ENCODE assay signal across 21 cellular contexts in genomic region chr20:31824125-31824485, GRCh38. TPM values are rescaled to one million over a fixed set of nuclear protein-coding genes. Genes with fewer than 3 reads are reported as not detected.
DNase-seq lines count a peak whose midpoint lies in the region; TF ChIP-seq lines count a peak whose summit lies in the region.
"Had no signal": no experiment of that assay in that cellular context is flagged by ENCODE, and none has a peak within 500 bp of the region (broad histone marks: within the 10 kb centered on the region; RNA-seq: fewer than 3 reads in every experiment).

No MANE protein-coding gene starts in this region.

- H3K4me3 Mint-ChIP-seq in chondrocyte (ENCODE audit: unreplicated experiment): no peak overlapping the region
- H3K4me3 Mint-ChIP-seq in osteocyte (ENCODE audit: unreplicated experiment): no peak overlapping the region
- no peak overlapping the region for H3K4me3 Mint-ChIP-seq in T-helper 2 cell treated with Interferon-gamma antibody and Interleukin-4, amounts not matched to agents 5 μg/mL and 100 μg/mL, for 36 hours
- H3K4me3 Mint-ChIP-seq: IgD-negative memory B cell had no signal

- H3K9me3 Mint-ChIP-seq in chondrocyte (ENCODE audit: low read depth) (no peaks in the 10 kb centered on the region), osteocyte (ENCODE audit: unreplicated experiment) (no peaks in the 10 kb centered on the region)
- no peaks in the 10 kb centered on the region for H3K9me3 Mint-ChIP-seq in T-helper 2 cell treated with Interferon-gamma antibody and Interleukin-4, amounts not matched to agents 5 μg/mL and 100 μg/mL, for 36 hours
- H3K9me3 Mint-ChIP-seq: IgD-negative memory B cell had no signal

- no peaks in the 10 kb centered on the region for H3K79me2 ChIP-seq in MM.1S (ENCODE audit: low read length)

- TF ChIP-seq CTCF in MM.1S (IDR thresholded peaks at IDR 0.05; ENCODE audit: low read length): no peak
- TF ChIP-seq CTCF in chondrocyte (IDR thresholded peaks at IDR 0.05): no peak
- no peak for TF ChIP-seq CTCF in osteocyte (IDR thresholded peaks at IDR 0.05)

- H3K4me1 Mint-ChIP-seq in chondrocyte (ENCODE audit: low read depth): peaks cover 12% of the 10 kb centered on the region
- H3K4me1 Mint-ChIP-seq in osteocyte (ENCODE audit: unreplicated experiment): peaks cover 14% of the 10 kb centered on the region
- H3K4me1 Mint-ChIP-seq in T-helper 2 cell treated with Interferon-gamma antibody and Interleukin-4, amounts not matched to agents 5 μg/mL and 100 μg/mL, for 36 hours (ENCODE audit: low read depth): no peaks in the 10 kb centered on the region
- H3K4me1 Mint-ChIP-seq: IgD-negative memory B cell had no signal

- DNase-seq in MM.1S: no peak
- peak; percentile 54 for DNase-seq in chondrocyte (ENCODE audit: low spot score)
- peak; percentile 38 for DNase-seq in posterior vena cava (ENCODE audit: low spot score)
- DNase-seq in osteocyte (ENCODE audit: extremely low spot score, unreplicated experiment): no peak
- no peak for DNase-seq in foreskin melanocyte
- no peak for DNase-seq in T-helper 2 cell treated with Interferon-gamma antibody and Interleukin-4, amounts not matched to agents 5 μg/mL and 100 μg/mL, for 36 hours (ENCODE audit: low spot score)
- no peak for DNase-seq in putamen (ENCODE audit: low spot score)
- DNase-seq: COR-L47, DMS 273 treated with DMSO at 0.1 percent for 48 hours, DND-41, NCI-H2107, NCI-H510A, NCI-H774, PC-3, SW 1271 had no signal

- H3K36me3 ChIP-seq in BLaER1 treated with 17β-estradiol and CSF1 and Interleukin-3, amounts not matched to agents 10 nM and 100 nM: no peaks in the 10 kb centered on the region
- no peaks in the 10 kb centered on the region for H3K36me3 ChIP-seq in MM.1S (replicated peaks; ENCODE audit: insufficient read depth, low read length)
- H3K36me3 ChIP-seq: HAP-1 had no signal

- H3K4me3 ChIP-seq in BLaER1 treated with 17β-estradiol and CSF1 and Interleukin-3, amounts not matched to agents 10 nM and 100 nM: no peak overlapping the region
- no peak overlapping the region for H3K4me3 ChIP-seq in MM.1S (ENCODE audit: low read length)
- H3K4me3 ChIP-seq: HAP-1 had no signal

- H3K9me2 ChIP-seq in MM.1S (replicated peaks; ENCODE audit: insufficient read depth, low read length): no peaks in the 10 kb centered on the region

- H3K4me2 ChIP-seq in BLaER1 treated with 17β-estradiol and CSF1 and Interleukin-3, amounts not matched to agents 10 nM and 100 nM: peak overlapping the region; percentile 58 to 90 (median 75); a peak in 21 of 22 replicates
- H3K4me2 ChIP-seq in MM.1S (ENCODE audit: low read depth, low read length): peak overlapping the region; percentile 21

- no peaks in the 10 kb centered on the region for H3K9me3 ChIP-seq in BLaER1 treated with 17β-estradiol and CSF1 and Interleukin-3, amounts not matched to agents 10 nM and 100 nM (replicated peaks in 1 of 11)
- no peaks in the 10 kb centered on the region for H3K9me3 ChIP-seq in MM.1S (replicated peaks; ENCODE audit: insufficient read depth, low read length)
- H3K9me3 ChIP-seq: HAP-1 had no signal

- intact Hi-C loops in posterior vena cava (cut with DNase I): loop anchor here in 1 of 2 donors (5.0 kb wide), 2 partner anchors 138 to 208 kb away; no protein-coding TSS in a partner anchor

- H3K4me1 ChIP-seq in BLaER1 treated with 17β-estradiol and CSF1 and Interleukin-3, amounts not matched to agents 10 nM and 100 nM: peaks cover 13 to 31% (median 24%) of the 10 kb centered on the region in 10 experiments
- peaks cover 17% of the 10 kb centered on the region for H3K4me1 ChIP-seq in MM.1S (ENCODE audit: low read length)

- peaks cover 0 to 15% (median 0%) of the 10 kb centered on the region in 11 experiments; a peak in 2 of 22 replicates for H3K27me3 ChIP-seq in BLaER1 treated with 17β-estradiol and CSF1 and Interleukin-3, amounts not matched to agents 10 nM and 100 nM
- H3K27me3 ChIP-seq in MM.1S (replicated peaks; ENCODE audit: insufficient read depth, low read length): no peaks in the 10 kb centered on the region; the same call in 1 of the 2 replicates

- H3K36me3 Mint-ChIP-seq in chondrocyte (ENCODE audit: low read depth): no peaks in the 10 kb centered on the region
- no peaks in the 10 kb centered on the region for H3K36me3 Mint-ChIP-seq in osteocyte (ENCODE audit: unreplicated experiment)
- no peaks in the 10 kb centered on the region for H3K36me3 Mint-ChIP-seq in T-helper 2 cell treated with Interferon-gamma antibody and Interleukin-4, amounts not matched to agents 5 μg/mL and 100 μg/mL, for 36 hours (ENCODE audit: low read depth)
- H3K36me3 Mint-ChIP-seq: IgD-negative memory B cell had no signal

- H3K27ac Mint-ChIP-seq in chondrocyte (ENCODE audit: unreplicated experiment) (no peak overlapping the region), osteocyte (ENCODE audit: unreplicated experiment) (no peak overlapping the region)
- H3K27ac Mint-ChIP-seq in T-helper 2 cell treated with Interferon-gamma antibody and Interleukin-4, amounts not matched to agents 5 μg/mL and 100 μg/mL, for 36 hours: no peak overlapping the region
- H3K27ac Mint-ChIP-seq: IgD-negative memory B cell had no signal

- H3K9ac ChIP-seq in BLaER1 treated with 17β-estradiol and CSF1 and Interleukin-3, amounts not matched to agents 10 nM and 100 nM: peak overlapping the region in 7 of 11 experiments; percentile 5 to 58 (median 39); a peak in 7 of 22 replicates
- no peak overlapping the region for H3K9ac ChIP-seq in MM.1S (ENCODE audit: low read length)

- H2AFZ ChIP-seq in MM.1S (ENCODE audit: low read length): no peak overlapping the region

- H4K20me1 ChIP-seq in BLaER1 treated with 17β-estradiol and CSF1 and Interleukin-3, amounts not matched to agents 10 nM and 100 nM: peaks cover 0 to 28% (median 0%) of the 10 kb centered on the region in 11 experiments; a peak in 3 of 22 replicates
- H4K20me1 ChIP-seq in MM.1S (ENCODE audit: insufficient read depth, low read length): no peaks in the 10 kb centered on the region

- no peaks in the 10 kb centered on the region for H3F3A ChIP-seq in MM.1S (ENCODE audit: insufficient read depth, low read length)

- H3K27ac ChIP-seq in BLaER1 treated with 17β-estradiol and CSF1 and Interleukin-3, amounts not matched to agents 10 nM and 100 nM: no peak overlapping the region
- no peak overlapping the region for H3K27ac ChIP-seq in MM.1S (ENCODE audit: low read length)
- H3K27ac ChIP-seq: C4-2B, HL-60 had no signal

- peaks cover 2% of the 10 kb centered on the region for H3K27me3 Mint-ChIP-seq in chondrocyte (ENCODE audit: low read depth)
- no peaks in the 10 kb centered on the region for H3K27me3 Mint-ChIP-seq in osteocyte (ENCODE audit: unreplicated experiment)
- no peaks in the 10 kb centered on the region for H3K27me3 Mint-ChIP-seq in T-helper 2 cell treated with Interferon-gamma antibody and Interleukin-4, amounts not matched to agents 5 μg/mL and 100 μg/mL, for 36 hours (ENCODE audit: low read depth)

RNA-seq across cellular contexts. Expression of gene MYLK2, which starts 4.9 kb away (rescaled TPM):
- total RNA-seq in chondrocyte (1.3 to 3.3 TPM (median 2.9 TPM) in 3 replicates), posterior vena cava (not detected), osteocyte (0.10 and 0.27 TPM in 2 replicates)

RNA-seq across cellular contexts. Expression of gene FOXS1, which starts 21.3 kb away (rescaled TPM):
- 54.1 to 192 TPM (median 185 TPM) in 3 replicates for total RNA-seq in chondrocyte
- total RNA-seq in posterior vena cava: 1 to 10 TPM; 2.8 to 5.0 TPM
- total RNA-seq in osteocyte: 11.8 and 13.6 TPM in 2 replicates
- total RNA-seq: PC-3 had no signal

RNA-seq across cellular contexts. Expression of gene DUSP15, which starts 46.2 kb away (rescaled TPM):
- 3.6 to 11.6 TPM (median 11.5 TPM) in 3 replicates for total RNA-seq in chondrocyte
- 1 to 10 TPM in 1 of 2 donors, under 1 TPM in 1; 0.90 to 1.0 TPM for total RNA-seq in posterior vena cava
- total RNA-seq in osteocyte: 2.1 and 3.2 TPM in 2 replicates
- total RNA-seq: HT1080, PC-3 had no signal

RNA-seq across cellular contexts. Expression of gene TTLL9, which starts 46.3 kb away (rescaled TPM):
- total RNA-seq in chondrocyte (0.24 to 0.37 TPM (median 0.33 TPM) in 3 replicates), posterior vena cava (under 1 TPM; 0.14 to 0.19 TPM), osteocyte (0.18 and 0.24 TPM in 2 replicates)
- total RNA-seq: HT1080, PC-3 had no signal

Comparison
In these comparisons a context has a peak if more than half of its experiments do, and no peak if none do; other contexts are left out.
1. DNase-seq: peak in chondrocyte (single experiment) and posterior vena cava (single experiment); none in MM.1S (single experiment), osteocyte (single experiment), foreskin melanocyte (single experiment), T-helper 2 cell treated with Interferon-gamma antibody and Interleukin-4, amounts not matched to agents 5 μg/mL and 100 μg/mL, for 36 hours (single experiment) and putamen (single experiment).